ENCODE assay signal across 8 cellular contexts in genomic region chr17:80124351-80124981, GRCh38. TPM values are rescaled to one million over a fixed set of nuclear protein-coding genes. Genes with fewer than 3 reads are reported as not detected.
A peak's percentile ranks its signal among the peaks of the same experiment; 100 is the strongest.
DNase-seq lines count a peak whose midpoint lies in the region; ATAC-seq, FAIRE-seq and TF ChIP-seq lines count a peak whose summit lies in the region.

No MANE protein-coding gene starts in this region.

- intact Hi-C loops in left colon (cut with DNase I, micrococcal nuclease) (no loop called here), ovary (cut with DNase I) (no loop called here)

- H3K4me3 ChIP-seq in HFF-Myc (replicated peaks; ENCODE audit: low read depth, low read length) = no peak overlapping the region
- H3K4me3 ChIP-seq in WERI-Rb-1 (ENCODE audit: low read depth, low read length) = no peak overlapping the region
- no peak overlapping the region for H3K4me3 ChIP-seq in ovary

- H3K9me3 ChIP-seq in WERI-Rb-1 (ENCODE audit: severe bottlenecking) = no peaks in the 10 kb centered on the region
- no peaks in the 10 kb centered on the region for H3K9me3 ChIP-seq in ovary

- TF ChIP-seq CTCF in C4-2B (conservative IDR thresholded peaks at IDR 0.05) = no peak; the same call in 1 of the 2 replicates
- peak; percentile 27 for TF ChIP-seq CTCF in HFF-Myc (IDR thresholded peaks at IDR 0.05; ENCODE audit: low read depth, low read length, missing control alignments)
- peak; percentile 94 for TF ChIP-seq CTCF in WERI-Rb-1 (IDR thresholded peaks at IDR 0.05; ENCODE audit: low read depth, low read length)
- no peak for TF ChIP-seq CTCF in ovary (IDR thresholded peaks at IDR 0.05)

- peak overlapping the region; percentile 26 for H3K27ac ChIP-seq in C4-2B
- peak overlapping the region; percentile 57 for H3K27ac ChIP-seq in WERI-Rb-1
- no peak overlapping the region for H3K27ac ChIP-seq in ovary

- 33 to 44% (median 39%) methylated on average over 15 of the region's 15 CpGs for WGBS in ovary, 3 donors

- peaks cover 1% of the 10 kb centered on the region; the same call in 1 of the 2 replicates for H3K36me3 ChIP-seq in WERI-Rb-1
- H3K36me3 ChIP-seq in ovary = no peaks in the 10 kb centered on the region

- ATAC-seq in left colon (peak; percentile 60), GM21737 (IDR thresholded peaks at IDR 0.05; ENCODE audit: unreplicated experiment) (no peak)

- FAIRE-seq in H54 (lab: Jason Lieb, UNC) = no peak

- H3K27me3 ChIP-seq in WERI-Rb-1 (ENCODE audit: insufficient read depth, low read depth, severe bottlenecking) (no peaks in the 10 kb centered on the region), ovary (no peaks in the 10 kb centered on the region)

- DNase-seq in HFF-Myc (ENCODE audit: extremely low read depth, low read depth) (no peak), WERI-Rb-1 (peak; percentile 94), left colon (no peak), ovary (no peak), H54 (ENCODE audit: insufficient read length, low spot score) (no peak), glomerular visceral epithelial cell (ENCODE audit: extremely low spot score) (no peak)

- no peaks in the 10 kb centered on the region for H3K4me1 ChIP-seq in ovary (ENCODE audit: insufficient read depth)

- TF ChIP-seq POLR2A in ovary (IDR thresholded peaks at IDR 0.05) = no peak
- no peak for TF ChIP-seq POLR2A in H54 (IDR thresholded peaks at IDR 0.05; ENCODE audit: low read depth, low read length)

- TF ChIP-seq EP300 in ovary (IDR thresholded peaks at IDR 0.05) = no peak

RNA-seq across cellular contexts. Expression of gene EIF4A3, which starts 22.5 kb away (rescaled TPM):
- total RNA-seq in left colon (10 to 100 TPM; 65.5 to 69.9 TPM), ovary (100 to 1,000 TPM in 2 of 7 donors, 10 to 100 TPM in 5; 81.6 to 114 (median 93.6) TPM)
- polyA plus RNA-seq in ovary = 10 to 100 TPM; 71.2 to 87.8 TPM

RNA-seq across cellular contexts. Expression of gene GAA, which starts 23.1 kb away (rescaled TPM):
- total RNA-seq in left colon (10 to 100 TPM; 44.4 to 51.2 TPM), ovary (10 to 100 TPM; 17.2 to 77.3 (median 25.6) TPM)
- polyA plus RNA-seq in ovary = 10 to 100 TPM in 1 of 2 donors, 1 to 10 TPM in 1; 2.4 to 25.7 TPM

RNA-seq across cellular contexts. Expression of gene CARD14, which starts 45.4 kb away (rescaled TPM):
- total RNA-seq in left colon = 1 to 10 TPM in 1 of 2 donors, under 1 TPM in 1; 0.64 to 1.3 TPM
- total RNA-seq in ovary = 1 to 10 TPM in 1 of 7 donors, under 1 TPM in 4, not detected in 2; 0.10 to 2.3 (median 0.18) TPM
- polyA plus RNA-seq in ovary = under 1 TPM in 1 of 2 donors, not detected in 1; 0.16 TPM

Comparison
In these comparisons a context has a peak if more than half of its experiments do, and no peak if none do; other contexts are left out.
1. H3K27ac ChIP-seq: peak in C4-2B (single experiment) and WERI-Rb-1 (single experiment); none in ovary (0 of 2).
2. CTCF ChIP-seq: peak in HFF-Myc (single experiment) and WERI-Rb-1 (single experiment); none in C4-2B (single experiment) and ovary (0 of 3).